In the genomic region with DNA sequence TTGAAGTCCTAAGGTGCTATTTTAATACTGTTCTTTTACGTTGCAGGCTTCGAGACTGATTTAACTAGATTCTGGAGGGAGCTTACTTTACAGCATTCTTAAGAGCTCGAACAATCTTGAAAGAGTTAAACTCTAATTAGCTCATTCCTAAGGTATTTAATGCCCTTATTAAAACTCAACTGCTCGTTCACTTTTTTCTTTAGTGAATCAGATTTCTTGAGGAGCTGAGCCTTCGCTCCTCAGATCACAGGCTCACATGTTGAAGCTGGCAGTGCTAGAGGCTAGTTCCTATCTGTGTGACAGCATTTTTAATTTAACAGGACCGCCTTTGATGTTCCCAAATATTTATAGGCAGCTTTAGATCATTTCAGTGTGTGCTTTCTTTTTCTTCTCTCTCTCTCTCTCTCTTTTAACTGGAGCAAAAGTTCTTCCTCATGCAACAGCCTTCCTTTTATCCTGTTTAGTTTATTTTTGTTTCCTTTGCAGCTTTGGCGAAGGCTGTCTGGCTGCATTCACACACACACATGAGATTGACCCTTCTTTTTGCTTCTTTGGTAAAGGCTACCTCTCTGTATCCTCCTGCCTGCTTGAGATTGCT, we compare ENCODE assay signal across 10 cellular contexts. TPM values are rescaled to one million over a fixed set of nuclear protein-coding genes. Genes with fewer than 3 reads are reported as not detected.
A peak's percentile ranks its signal among the peaks of the same experiment; 100 is the strongest.
DNase-seq lines count a peak whose midpoint lies in the region; ATAC-seq, FAIRE-seq and TF ChIP-seq lines count a peak whose summit lies in the region.
"Had no signal": no experiment of that assay in that cellular context is flagged by ENCODE, and none has a peak within 500 bp of the region (broad histone marks: within the 10 kb centered on the region; RNA-seq: fewer than 3 reads in every experiment).

No MANE protein-coding gene starts in this region.

- no TSS peak for BruUV-seq in HCT116 (replicated peaks; lab: Mats Ljungman, UMichigan)

- peaks cover 3% of the 10 kb centered on the region for H3K9me1 ChIP-seq in keratinocyte (ENCODE audit: control insufficient read depth, extremely low read depth, insufficient read depth, low read length)

- POLR2A ChIA-PET in HCT116 (lab: Charles Lee): interaction anchor here (1.2 kb wide), 1 partner anchor 13 kb away, joined by 3 read pairs; no protein-coding TSS in a partner anchor

- no peak overlapping the region for H3K4me3 Mint-ChIP-seq in osteocyte (ENCODE audit: unreplicated experiment)

- H3K4me3 ChIP-seq in HCT116 (replicated peaks in 1 of 2; ENCODE audit: low read depth in 1 of 2, low read length in 2 of 2) (no peak overlapping the region), choroid plexus epithelial cell (ENCODE audit: low read depth, low read length) (no peak overlapping the region), keratinocyte (ENCODE audit: control insufficient read depth in 2 of 3, extremely low read depth in 1 of 3, insufficient read depth in 2 of 3, low read depth in 1 of 3, low read length in 3 of 3) (peak overlapping the region in 2 of 3 experiments; percentile 21 to 22), gastrocnemius medialis (no peak overlapping the region)

- no peak for TF ChIP-seq CTCF in HCT116 (IDR thresholded peaks at IDR 0.05 in 2 of 3, conservative IDR thresholded peaks at IDR 0.05 in 1 of 3; ENCODE audit: borderline replicate concordance in 1 of 3, insufficient read depth in 1 of 3, low read depth in 2 of 3, low read length in 2 of 3)
- TF ChIP-seq CTCF in choroid plexus epithelial cell (conservative IDR thresholded peaks at IDR 0.05; ENCODE audit: low read depth, low read length): no peak
- no peak for TF ChIP-seq CTCF in keratinocyte (optimal IDR thresholded peaks at IDR 0.05 in 1 of 3, IDR thresholded peaks at IDR 0.05 in 1 of 3, conservative IDR thresholded peaks at IDR 0.05 in 1 of 3; ENCODE audit: extremely low read depth in 1 of 3, insufficient read depth in 2 of 3, low read length in 3 of 3)
- TF ChIP-seq CTCF in gastrocnemius medialis (IDR thresholded peaks at IDR 0.05 in 4 of 5, conservative IDR thresholded peaks at IDR 0.05 in 1 of 5): no peak
- TF ChIP-seq CTCF in osteocyte (IDR thresholded peaks at IDR 0.05): no peak

- H3K9ac ChIP-seq in HCT116 (ENCODE audit: low read length) (no peak overlapping the region), keratinocyte (ENCODE audit: control insufficient read depth, extremely low read depth, insufficient read depth, low read length) (peak overlapping the region; percentile 20)

- H3K36me3 Mint-ChIP-seq in osteocyte (ENCODE audit: unreplicated experiment): peaks cover 3% of the 10 kb centered on the region

- H3K36me3 ChIP-seq in HCT116 (ENCODE audit: control insufficient read depth in 1 of 2, insufficient read depth in 2 of 2, low read length in 2 of 2) (no peaks in the 10 kb centered on the region), keratinocyte (ENCODE audit: control insufficient read depth in 2 of 2, extremely low read depth in 1 of 2, insufficient read depth in 2 of 2, low read length in 2 of 2) (no peaks in the 10 kb centered on the region), gastrocnemius medialis (no peaks in the 10 kb centered on the region)

- CTCF ChIA-PET in HCT116 (lab: Charles Lee): no interaction called here

- intact Hi-C loops in HCT116 (cut with micrococcal nuclease): no loop called here
- intact Hi-C loops in gastrocnemius medialis (cut with DNase I; ENCODE audit: low total_unique reads): no loop called here

- H3K9me3 Mint-ChIP-seq in osteocyte (ENCODE audit: unreplicated experiment): no peaks in the 10 kb centered on the region

- no peak for TF ChIP-seq RAD21 in HCT116 (IDR thresholded peaks at IDR 0.05; ENCODE audit: low read depth)

- H3K9me3 ChIP-seq in HCT116 (ENCODE audit: control insufficient read depth in 1 of 2, insufficient read depth in 1 of 2, low read depth in 1 of 2, low read length in 2 of 2): no peaks in the 10 kb centered on the region
- H3K9me3 ChIP-seq in keratinocyte (ENCODE audit: control insufficient read depth, low read depth, low read length): no peaks in the 10 kb centered on the region
- H3K9me3 ChIP-seq in gastrocnemius medialis: no peaks in the 10 kb centered on the region

- H3K27ac ChIP-seq in HCT116 (ENCODE audit: low read depth, low read length) (peak overlapping the region; percentile 54), keratinocyte (ENCODE audit: control insufficient read depth, insufficient read depth, low read length) (peak overlapping the region; percentile 43), gastrocnemius medialis (peak overlapping the region; percentile 8 to 60 (median 42))

- no peak overlapping the region for H2AFZ ChIP-seq in HCT116 (ENCODE audit: low read depth, low read length, poor library complexity, severe bottlenecking)
- no peak overlapping the region for H2AFZ ChIP-seq in keratinocyte (ENCODE audit: control insufficient read depth, low read length)

- TF ChIP-seq POLR2A in HCT116 (IDR thresholded peaks at IDR 0.05; ENCODE audit: borderline replicate concordance, extremely low read depth, insufficient read depth, insufficient read length): no peak
- TF ChIP-seq POLR2A in gastrocnemius medialis (IDR thresholded peaks at IDR 0.05): no peak

- peaks cover 87% of the 10 kb centered on the region for H3K79me2 ChIP-seq in HCT116 (ENCODE audit: insufficient read depth, low read length)
- H3K79me2 ChIP-seq in keratinocyte (ENCODE audit: control insufficient read depth, insufficient read depth, low read length): peaks cover 19% of the 10 kb centered on the region

- dilution Hi-C loops in keratinocyte (cut with MboI; ENCODE audit: extremely low pct_ligation_motif_present, low sequenced_read_pairs): no loop called here

- no peak overlapping the region for H3K4me2 ChIP-seq in HCT116 (ENCODE audit: low read length)
- H3K4me2 ChIP-seq in keratinocyte (ENCODE audit: control insufficient read depth, extremely low read depth, insufficient read depth, low read depth, low read length): peak overlapping the region; percentile 73

- ATAC-seq in HCT116: no peak
- ATAC-seq in gastrocnemius medialis: peak in 1 of 2 donors; percentile 35

- H3K27me3 ChIP-seq in HCT116 (ENCODE audit: insufficient read depth, low read length) (no peaks in the 10 kb centered on the region), keratinocyte (ENCODE audit: control insufficient read depth, extremely low read depth, insufficient read depth, low read length) (no peaks in the 10 kb centered on the region), gastrocnemius medialis (no peaks in the 10 kb centered on the region)

- peaks cover 19% of the 10 kb centered on the region for H3K4me1 Mint-ChIP-seq in osteocyte (ENCODE audit: unreplicated experiment)

- RAD21 ChIA-PET in HCT116 (lab: Charles Lee; ENCODE audit: low non-redundant PET in 1 of 2, low total read pairs in 2 of 2, uncharacterized antibody in 2 of 2, unreplicated experiment in 2 of 2): interaction anchor here in 1 of 2 experiments (0.6 kb wide), 1 partner anchor 48 kb away, joined by 3 read pairs; no protein-coding TSS in a partner anchor

- H3K9me2 ChIP-seq in HCT116 (ENCODE audit: insufficient read depth): no peaks in the 10 kb centered on the region

- no peak overlapping the region for H3K27ac Mint-ChIP-seq in osteocyte (ENCODE audit: unreplicated experiment)

- peak; percentile 60 for FAIRE-seq in keratinocyte (lab: Jason Lieb, UNC)
- FAIRE-seq: GM18507 had no signal

- peaks cover 43 to 65% of the 10 kb centered on the region in 2 experiments for H3K4me1 ChIP-seq in HCT116 (ENCODE audit: control insufficient read depth in 1 of 2, insufficient read depth in 2 of 2, low read length in 2 of 2)
- H3K4me1 ChIP-seq in keratinocyte (ENCODE audit: control insufficient read depth, extremely low read depth, insufficient read depth, low read length): peaks cover 55% of the 10 kb centered on the region
- peaks cover 28 to 45% of the 10 kb centered on the region in 2 donors for H3K4me1 ChIP-seq in gastrocnemius medialis

- DNase-seq in HCT116 (ENCODE audit: low read depth, low spot score) (no peak), choroid plexus epithelial cell (ENCODE audit: low read depth) (peak; percentile 60), keratinocyte (ENCODE audit: low read depth, low spot score) (no peak), gastrocnemius medialis (no peak), osteocyte (ENCODE audit: extremely low spot score, unreplicated experiment) (no peak), NCI-H774 (lab: John Stamatoyannopoulos, UW) (no peak)
- no peak for DNase-seq in stimulated activated CD4-positive, alpha-beta T cell treated with anti-CD3 and anti-CD28 coated beads, Interleukin-4, amount 100 ng/mL, for 24 hours
- no peak for DNase-seq in activated naive CD4-positive, alpha-beta T cell treated with anti-CD3 and anti-CD28 coated beads, Interleukin-2, amount 50 U/mL, for 16 hours
- DNase-seq: activated naive CD4-positive, alpha-beta T cell had no signal

- H4K20me1 ChIP-seq in HCT116 (ENCODE audit: insufficient read depth) (peaks cover 5% of the 10 kb centered on the region; the same call in 1 of the 2 replicates), keratinocyte (ENCODE audit: control insufficient read depth, extremely low read depth, insufficient read depth, low read length) (no peaks in the 10 kb centered on the region)

- in situ Hi-C loops in gastrocnemius medialis (cut with MboI; ENCODE audit: low sequenced_read_pairs in 4 of 4): no loop called here

- H3K27me3 Mint-ChIP-seq in osteocyte (ENCODE audit: unreplicated experiment): no peaks in the 10 kb centered on the region

TF ChIP-seq in HCT116, 20 proteins besides CTCF, POLR2A, EP300 and RAD21 (continues in another document):
- peak; percentile 38 for TF ChIP-seq TCF7L2 (IDR thresholded peaks at IDR 0.05; ENCODE audit: borderline replicate concordance, extremely low read depth, insufficient read depth, insufficient read length)

RNA-seq across cellular contexts. Expression of gene ZNRF3, which starts 20.9 kb away (rescaled TPM):
- total RNA-seq in HCT116 (2021; ENCODE audit: unreplicated experiment): 12.2 TPM
- 6.4 and 6.7 TPM in 2 replicates for polyA plus RNA-seq in HCT116 (2012)
- 2.1 to 4.0 TPM (median 2.6 TPM) in 3 replicates for polyA plus RNA-seq in keratinocyte
- 1.1 TPM for polyA plus RNA-seq in keratinocyte (2011; ENCODE audit: low read depth)
- 1.5 and 1.6 TPM in 2 replicates for polyA plus RNA-seq in keratinocyte (2011; cell fraction: cytosol; rRNA removed)
- polyA plus RNA-seq in keratinocyte (2011; cell fraction: nucleus; rRNA removed): 6.3 and 6.8 TPM in 2 replicates
- 1.7 and 3.6 TPM in 2 replicates for polyA plus RNA-seq in keratinocyte (2012; ENCODE audit: low replicate concordance)
- polyA minus RNA-seq in keratinocyte: 3.3 to 7.0 TPM (median 3.6 TPM) in 3 replicates
- 6.1 TPM for polyA minus RNA-seq in keratinocyte (2011; cell fraction: cytosol; rRNA and poly(A)+ RNA removed)
- polyA minus RNA-seq in keratinocyte (2011; cell fraction: nucleus; rRNA and poly(A)+ RNA removed): 11.2 and 11.9 TPM in 2 replicates
- total RNA-seq in gastrocnemius medialis: 10 to 100 TPM in 3 of 4 donors, 1 to 10 TPM in 1; 7.8 to 19.1 (median 11.1) TPM
- 6.4 and 6.7 TPM in 2 replicates for total RNA-seq in osteocyte

Comparison
In these comparisons a context has a peak if more than half of its experiments do, and no peak if none do; other contexts are left out.
1. H3K4me3 ChIP-seq: peak in keratinocyte (2 of 3); none in HCT116 (0 of 2), choroid plexus epithelial cell (single experiment) and gastrocnemius medialis (0 of 4).
2. Peak in every context shown above with its lines, with median percentiles within 50 percentile points of each other: H3K27ac ChIP-seq.